In the genomic region with DNA sequence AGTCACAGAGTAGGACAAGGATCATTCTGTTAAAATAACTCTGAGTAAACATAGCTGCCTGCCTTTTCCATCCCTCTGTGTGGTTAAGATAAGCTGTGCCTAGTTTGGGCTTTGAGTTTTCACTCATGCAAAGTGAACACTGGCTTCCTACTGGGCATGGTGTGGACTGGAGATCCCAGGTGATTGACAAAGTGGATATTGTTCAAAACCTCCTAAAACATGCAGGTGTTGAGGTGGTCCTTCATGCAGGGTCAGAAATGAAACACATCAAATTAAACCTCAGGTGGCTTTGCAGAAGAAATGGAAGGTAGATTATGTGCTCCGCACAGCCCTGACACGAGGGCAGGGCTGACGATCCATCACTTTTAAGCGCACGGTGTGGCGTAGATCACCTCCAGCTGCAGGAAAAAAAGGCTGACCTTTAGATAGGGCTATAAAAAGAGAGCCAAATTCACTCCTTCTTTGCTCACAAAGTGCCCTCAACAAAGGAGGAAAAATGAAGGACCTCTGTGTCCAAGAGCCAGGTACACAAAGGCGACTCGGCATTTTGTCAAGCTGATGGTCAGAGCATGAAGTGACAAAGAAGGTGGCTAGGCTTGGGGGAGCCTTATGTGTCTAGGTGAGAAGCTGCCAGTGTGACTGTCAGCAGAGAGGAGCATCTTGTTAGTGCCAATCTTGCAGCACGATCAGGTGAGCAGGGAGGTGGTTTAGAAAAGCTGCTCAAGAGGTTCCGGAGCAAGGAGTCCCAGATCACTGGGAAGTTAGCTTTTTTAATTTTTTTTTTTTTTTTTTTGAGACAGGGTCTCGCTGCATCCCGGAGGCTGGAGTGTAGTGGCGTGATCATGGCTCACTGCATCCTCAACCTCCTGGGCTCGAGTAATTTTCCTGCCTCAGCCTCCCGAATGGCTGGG, we compare ENCODE assay signal across 16 cellular contexts.
"Had no signal": no experiment of that assay in that cellular context is flagged by ENCODE, and none has a peak within 500 bp of the region (broad histone marks: within the 10 kb centered on the region; RNA-seq: fewer than 3 reads in every experiment).

No MANE protein-coding gene starts in this region.

- H2AFZ ChIP-seq: parathyroid adenoma had no signal

- ATAC-seq: activated CD4-positive, alpha-beta T cell treated with anti-CD3 and anti-CD28 coated beads for 36 hours; effector memory CD8-positive, alpha-beta T cell; natural killer cell treated with Interleukin-12 subunit alpha and Interleukin-12 subunit beta and Interleukin-15 and Interleukin-18, amount 100 ng/mL, for 72 hours; stimulated activated memory B cell treated with anti-CD40 and anti-IgM and Interleukin-4, amounts not matched to agents 10 μg/mL and 1 μg/mL and 100 μg/mL, for 72 hours; upper lobe of right lung; WTC11 had no signal

- H3K36me3 ChIP-seq: neutrophil, spleen, thoracic aorta, upper lobe of right lung had no signal

- H3K9me3 ChIP-seq: neutrophil, thoracic aorta, upper lobe of right lung had no signal

- H3K79me2 ChIP-seq: parathyroid adenoma had no signal

- H3K27ac Mint-ChIP-seq: activated naive CD8-positive, alpha-beta T cell treated with anti-CD3 and anti-CD28 coated beads, Interleukin-2, amount 10 ng/mL, durations not matched to agents 7 days and 5 days; effector memory CD8-positive, alpha-beta T cell; natural killer cell treated with Interleukin-12 subunit alpha and Interleukin-12 subunit beta and Interleukin-15 and Interleukin-18, amount 100 ng/mL, for 72 hours; WTC11 had no signal

- H3K4me3 ChIP-seq: spleen, thoracic aorta, upper lobe of right lung had no signal

- H3K4me3 Mint-ChIP-seq: activated CD4-positive, alpha-beta T cell treated with anti-CD3 and anti-CD28 coated beads for 36 hours; activated naive CD8-positive, alpha-beta T cell treated with anti-CD3 and anti-CD28 coated beads, Interleukin-2, amount 10 ng/mL, durations not matched to agents 7 days and 5 days; effector memory CD8-positive, alpha-beta T cell; stimulated activated memory B cell treated with anti-CD40 and anti-IgM and Interleukin-4, amounts not matched to agents 10 μg/mL and 1 μg/mL and 100 μg/mL, for 72 hours; WTC11 had no signal

- H3K27me3 ChIP-seq: neutrophil, spleen, upper lobe of right lung had no signal

- H3K9ac ChIP-seq: parathyroid adenoma had no signal

- H3K27ac ChIP-seq: neutrophil, parathyroid adenoma, spleen, thoracic aorta, upper lobe of right lung had no signal

- H3K27me3 Mint-ChIP-seq: stimulated activated memory B cell treated with anti-CD40 and anti-IgM and Interleukin-4, amounts not matched to agents 10 μg/mL and 1 μg/mL and 100 μg/mL, for 72 hours had no signal

- H3K4me1 ChIP-seq: parathyroid adenoma, spleen had no signal

- DNase-seq: activated CD4-positive, alpha-beta T cell treated with anti-CD3 and anti-CD28 coated beads for 36 hours; activated CD4-positive, alpha-beta T cell treated with anti-CD3 and anti-CD28 coated beads, Interleukin-2, amount 50 U/mL, for 48 hours; activated naive CD4-positive, alpha-beta T cell treated with Interleukin-2 at 50 U/mL for 16 hours; activated naive CD8-positive, alpha-beta T cell treated with anti-CD3 and anti-CD28 coated beads, Interleukin-2, amount 10 ng/mL, durations not matched to agents 7 days and 5 days; amygdala; effector memory CD8-positive, alpha-beta T cell; mesenchymal stem cell; spleen; stimulated activated CD4-positive, alpha-beta T cell treated with anti-CD3 and anti-CD28 coated beads, Interleukin-4, amount 100 ng/mL, for 4 hours; upper lobe of right lung had no signal
